In the genomic region with DNA sequence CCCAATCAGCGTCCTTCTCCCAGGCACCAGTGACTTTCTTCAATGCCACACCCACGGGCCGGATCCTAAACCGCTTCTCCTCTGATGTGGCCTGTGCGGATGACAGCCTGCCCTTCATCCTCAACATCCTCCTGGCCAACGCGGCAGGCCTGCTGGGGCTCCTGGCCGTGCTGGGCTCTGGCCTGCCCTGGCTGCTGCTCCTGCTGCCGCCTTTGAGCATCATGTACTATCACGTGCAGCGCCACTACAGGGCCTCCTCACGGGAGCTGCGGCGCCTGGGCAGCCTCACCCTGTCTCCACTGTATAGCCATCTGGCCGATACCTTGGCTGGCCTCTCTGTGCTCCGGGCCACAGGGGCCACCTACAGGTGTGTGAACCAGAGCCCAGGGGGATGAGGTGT, we compare ENCODE assay signal across 17 cellular contexts. TPM values are rescaled to one million over a fixed set of nuclear protein-coding genes. Genes with fewer than 3 reads are reported as not detected.
DNase-seq lines count a peak whose midpoint lies in the region; ATAC-seq and TF ChIP-seq lines count a peak whose summit lies in the region.
"Had no signal": no experiment of that assay in that cellular context is flagged by ENCODE, and none has a peak within 500 bp of the region (broad histone marks: within the 10 kb centered on the region; RNA-seq: fewer than 3 reads in every experiment).

No MANE protein-coding gene starts in this region.

- WGBS in adrenal gland, 4 donors = 88 to 93% (median 92%) methylated on average over 13 to 16 of the region's 16 CpGs

- no peaks in the 10 kb centered on the region for H3K4me1 Mint-ChIP-seq in stimulated activated effector memory CD8-positive, alpha-beta T cell treated with anti-CD3 and anti-CD28 coated beads, Interleukin-12 subunit alpha, Interleukin-12 subunit beta, amount 100 ng/mL, for 72 hours
- H3K4me1 Mint-ChIP-seq: B cell, CD14-positive monocyte, GM23338, H9, IgD-negative memory B cell had no signal

- intact Hi-C loops in adrenal gland (cut with DNase I) = no loop called here
- intact Hi-C loops in left lung (cut with DNase I) = no loop called here

- H3K27ac ChIP-seq in cingulate gyrus (ENCODE audit: low read depth, low read length) (peak overlapping the region; percentile 19), adrenal gland (no peak overlapping the region), left lung (no peak overlapping the region)

- TF ChIP-seq CTCF in adrenal gland (IDR thresholded peaks at IDR 0.05) (no peak), left lung (IDR thresholded peaks at IDR 0.05) (no peak)

- peak overlapping the region; percentile 30 for H3K27ac Mint-ChIP-seq in stimulated activated effector memory CD8-positive, alpha-beta T cell treated with anti-CD3 and anti-CD28 coated beads, Interleukin-12 subunit alpha, Interleukin-12 subunit beta, amount 100 ng/mL, for 72 hours
- H3K27ac Mint-ChIP-seq: B cell; CD8-positive, alpha-beta T cell; GM23338; H9; IgD-negative memory B cell had no signal

- DNase-seq in 8988T (peak; percentile 6), H7 (peak; percentile 40), adrenal gland (no peak), left lung (no peak)
- DNase-seq in stimulated activated effector memory CD8-positive, alpha-beta T cell treated with anti-CD3 and anti-CD28 coated beads, Interleukin-12 subunit alpha, Interleukin-12 subunit beta, amount 100 ng/mL, for 72 hours (ENCODE audit: low spot score in 2 of 2) = no peak
- DNase-seq: CD8-positive, alpha-beta T cell; COR-L47; DMS153; DMS79 treated with DMSO at 0.1 percent for 48 hours; EL; H9 had no signal

- no peaks in the 10 kb centered on the region for H3K4me1 ChIP-seq in adrenal gland (replicated peaks in 1 of 2)
- H3K4me1 ChIP-seq in left lung = no peaks in the 10 kb centered on the region

- ATAC-seq in stimulated activated effector memory CD8-positive, alpha-beta T cell treated with anti-CD3 and anti-CD28 coated beads, Interleukin-12 subunit alpha, Interleukin-12 subunit beta, amount 100 ng/mL, for 72 hours = no peak
- ATAC-seq in HG02571 (IDR thresholded peaks at IDR 0.05; ENCODE audit: unreplicated experiment) (no peak), left lung (no peak)
- ATAC-seq: CD8-positive, alpha-beta T cell; GM23338 had no signal

- H3K36me3 ChIP-seq in H7 (replicated peaks; ENCODE audit: control insufficient read depth, insufficient read depth, low read length) = peaks cover 15% of the 10 kb centered on the region
- H3K36me3 ChIP-seq in adrenal gland (replicated peaks in 1 of 2) = peaks cover 0 to 87% of the 10 kb centered on the region in 2 donors
- peaks cover 0 to 100% of the 10 kb centered on the region in 2 donors for H3K36me3 ChIP-seq in left lung

- H3K9me3 Mint-ChIP-seq in stimulated activated effector memory CD8-positive, alpha-beta T cell treated with anti-CD3 and anti-CD28 coated beads, Interleukin-12 subunit alpha, Interleukin-12 subunit beta, amount 100 ng/mL, for 72 hours = no peaks in the 10 kb centered on the region
- H3K9me3 Mint-ChIP-seq: CD14-positive monocyte; CD8-positive, alpha-beta T cell; GM23338; H9; IgD-negative memory B cell had no signal

- H3K4me3 ChIP-seq in H7 (ENCODE audit: insufficient read depth, low read depth, low read length) = no peak overlapping the region
- H3K4me3 ChIP-seq in adrenal gland = no peak overlapping the region
- H3K4me3 ChIP-seq in left lung = no peak overlapping the region
- H3K4me3 ChIP-seq: GM23338 had no signal

- no peaks in the 10 kb centered on the region for H3K27me3 ChIP-seq in H7 (ENCODE audit: control insufficient read depth, insufficient read depth, low read length)
- H3K27me3 ChIP-seq in adrenal gland = no peaks in the 10 kb centered on the region
- no peaks in the 10 kb centered on the region for H3K27me3 ChIP-seq in left lung

- no peak overlapping the region for H3K4me3 Mint-ChIP-seq in stimulated activated effector memory CD8-positive, alpha-beta T cell treated with anti-CD3 and anti-CD28 coated beads, Interleukin-12 subunit alpha, Interleukin-12 subunit beta, amount 100 ng/mL, for 72 hours
- H3K4me3 Mint-ChIP-seq: B cell; CD14-positive monocyte; CD8-positive, alpha-beta T cell; GM23338; H9; IgD-negative memory B cell had no signal

- H3K9me3 ChIP-seq in adrenal gland (replicated peaks in 1 of 3) = no peaks in the 10 kb centered on the region
- no peaks in the 10 kb centered on the region for H3K9me3 ChIP-seq in left lung

- no peak for TF ChIP-seq POLR2A in adrenal gland (IDR thresholded peaks at IDR 0.05)

- H3K36me3 Mint-ChIP-seq in stimulated activated effector memory CD8-positive, alpha-beta T cell treated with anti-CD3 and anti-CD28 coated beads, Interleukin-12 subunit alpha, Interleukin-12 subunit beta, amount 100 ng/mL, for 72 hours = peaks cover 55% of the 10 kb centered on the region

RNA-seq across cellular contexts. Expression of a gene that starts 9.8 kb away (rescaled TPM):
- 0.33 and 0.42 TPM in 2 replicates for total RNA-seq in H7 (2014; rRNA removed; shearing (Covaris generic))
- total RNA-seq in adrenal gland (1 to 10 TPM in 3 of 8 donors, under 1 TPM in 2, not detected in 3; 0.14 to 3.9 (median 1.5) TPM), left lung (1 to 10 TPM in 1 of 2 donors, under 1 TPM in 1; 0.93 to 1.0 TPM)
- 1 to 10 TPM in 1 of 3 donors, under 1 TPM in 1, not detected in 1; 0.64 to 1.0 TPM for polyA plus RNA-seq in adrenal gland
- total RNA-seq: B cell had no signal
- polyA plus RNA-seq: CD14-positive monocyte, IgD-negative memory B cell had no signal

RNA-seq across cellular contexts. Expression of a gene that starts 18.2 kb away (rescaled TPM):
- 17.3 and 18.4 TPM in 2 replicates for total RNA-seq in H7 (2014; rRNA removed; shearing (Covaris generic))
- total RNA-seq in adrenal gland (10 to 100 TPM; 19.1 to 40.0 (median 23.9) TPM), left lung (10 to 100 TPM; 38.5 to 43.8 TPM)
- 100 to 1,000 TPM in 1 of 3 donors, 10 to 100 TPM in 1, 1 to 10 TPM in 1; 8.5 to 123 (median 70.7) TPM for polyA plus RNA-seq in adrenal gland

RNA-seq across cellular contexts. Expression of a gene that starts 31.8 kb away (rescaled TPM):
- 25.3 and 25.5 TPM in 2 replicates for total RNA-seq in H7 (2014; rRNA removed; shearing (Covaris generic))
- 10 to 100 TPM; 24.5 to 66.0 (median 33.0) TPM for total RNA-seq in adrenal gland
- polyA plus RNA-seq in adrenal gland = 10 to 100 TPM; 17.6 to 77.5 (median 54.4) TPM
- total RNA-seq in left lung = 10 to 100 TPM; 24.5 to 27.9 TPM

Comparison
In these comparisons a context has a peak if more than half of its experiments do, and no peak if none do; other contexts are left out.
1. DNase-seq: peak in 8988T (single experiment) and H7 (single experiment); none in stimulated activated effector memory CD8-positive, alpha-beta T cell treated with anti-CD3 and anti-CD28 coated beads, Interleukin-12 subunit alpha, Interleukin-12 subunit beta, amount 100 ng/mL, for 72 hours (0 of 2), adrenal gland (0 of 7) and left lung (0 of 2).